In genomic region chr7:2209146-2209960, GRCh38 we compare ENCODE assay signal across 8 cellular contexts. TPM values are rescaled to one million over a fixed set of nuclear protein-coding genes. Genes with fewer than 3 reads are reported as not detected.
A peak's percentile ranks its signal among the peaks of the same experiment; 100 is the strongest.
DNase-seq lines count a peak whose midpoint lies in the region; ATAC-seq and TF ChIP-seq lines count a peak whose summit lies in the region.

No MANE protein-coding gene starts in this region.

- H3K36me3 ChIP-seq in DND-41 (ENCODE audit: insufficient read depth, low read length), result peaks cover 77% of the 10 kb centered on the region

- no peak for TF ChIP-seq POLR2A in lower leg skin (IDR thresholded peaks at IDR 0.05)

- H3K9me3 ChIP-seq in DND-41 (ENCODE audit: insufficient read depth, low read length, severe bottlenecking), result no peaks in the 10 kb centered on the region

- H3K4me1 ChIP-seq in DND-41 (ENCODE audit: insufficient read depth, low read length), result no peaks in the 10 kb centered on the region

- peak; percentile 66 for TF ChIP-seq CTCF in DND-41 (IDR thresholded peaks at IDR 0.05; ENCODE audit: borderline replicate concordance, extremely low read depth, low read length, poor library complexity, severe bottlenecking)
- TF ChIP-seq CTCF in WTC11 (IDR thresholded peaks at IDR 0.05), result peak; percentile 50
- peak; percentile 34 for TF ChIP-seq CTCF in coronary artery (IDR thresholded peaks at IDR 0.05)
- no peak for TF ChIP-seq CTCF in lower leg skin (IDR thresholded peaks at IDR 0.05)

- no peaks in the 10 kb centered on the region for H3K4me1 Mint-ChIP-seq in WTC11

- POLR2A ChIA-PET in WTC11 (lab: Charles Lee), result interaction anchor here (0.6 kb wide), 1 partner anchor 213 kb away, joined by 3 read pairs; no protein-coding TSS in a partner anchor

- H3K27ac ChIP-seq in DND-41 (ENCODE audit: low read length), result no peak overlapping the region
- H3K27ac ChIP-seq in coronary artery, result no peak overlapping the region

- no peaks in the 10 kb centered on the region for H3K27me3 Mint-ChIP-seq in WTC11 (ENCODE audit: low read depth)

- no peak overlapping the region for H3K4me2 ChIP-seq in DND-41 (ENCODE audit: insufficient read depth, low read length)

- ATAC-seq in DND-41 (ENCODE audit: insufficient read depth, low read depth), result peak; percentile 67; the same call in 2 of the 3 replicates
- peak; percentile 73 for ATAC-seq in GM21529 (IDR thresholded peaks at IDR 0.05; ENCODE audit: unreplicated experiment)
- ATAC-seq in WTC11, result peak; percentile 92
- no peak for ATAC-seq in GM18520 (IDR thresholded peaks at IDR 0.05; ENCODE audit: unreplicated experiment)

- no peaks in the 10 kb centered on the region for H3K27me3 ChIP-seq in DND-41 (ENCODE audit: insufficient read depth, low read length, poor library complexity)

- no peak overlapping the region for H3K9ac ChIP-seq in DND-41 (ENCODE audit: low read depth, low read length)

- CTCF ChIA-PET in WTC11 (lab: Charles Lee), result interaction anchor here (0.5 to 2.1 kb wide), 10 partner anchors 9 to 545 kb away, joined by 3 to 10 read pairs (median 6); partner anchors contain the start of gene MAD1L1

- H3K36me3 Mint-ChIP-seq in WTC11, result peaks cover 63% of the 10 kb centered on the region

- intact Hi-C loops in lower leg skin (cut with DNase I; ENCODE audit: low total_unique reads), result no loop called here

- H3K79me2 ChIP-seq in DND-41 (ENCODE audit: insufficient read depth, low read length), result no peaks in the 10 kb centered on the region; the same call in 1 of the 2 replicates

- peaks cover 20% of the 10 kb centered on the region for H4K20me1 ChIP-seq in DND-41 (ENCODE audit: insufficient read depth, low read length)

- DNase-seq in DND-41, result peak; percentile 42
- DNase-seq in MV-4-11 (lab: John Stamatoyannopoulos, UW), result peak; percentile 28
- peak; percentile 86 for DNase-seq in WTC11 (ENCODE audit: low spot score)
- no peak for DNase-seq in coronary artery (ENCODE audit: low spot score)
- peak; percentile 37 to 92 for DNase-seq in lower leg skin (ENCODE audit: low spot score in 2 of 2)
- DNase-seq in stimulated activated CD8-positive, alpha-beta memory T cell treated with anti-CD3 and anti-CD28 coated beads, Interleukin-2, amount 100 ng/mL, for 48 hours (ENCODE audit: low read depth in 2 of 2), result peak; percentile 35 to 43

- H3K27ac Mint-ChIP-seq in WTC11, result peak overlapping the region; percentile 81

- peaks cover 6% of the 10 kb centered on the region for H3K9me3 Mint-ChIP-seq in WTC11

- no peak overlapping the region for H3K4me3 Mint-ChIP-seq in WTC11

- 62 to 70% methylated on average over 16 of the region's 21 CpGs for WGBS in lower leg skin, 2 donors

- no peak overlapping the region for H2AFZ ChIP-seq in DND-41 (ENCODE audit: low read depth, low read length)

- H3K4me3 ChIP-seq in DND-41 (ENCODE audit: low read depth in 1 of 2, low read length in 2 of 2) (no peak overlapping the region), coronary artery (no peak overlapping the region), lower leg skin (ENCODE audit: low read depth, poor library complexity, severe bottlenecking) (no peak overlapping the region)

TF ChIP-seq in WTC11, 78 proteins besides CTCF, POLR2A, EP300 and RAD21:
- no peak for TF ChIP-seq SMAD4 (CRISPR knock-in tag; IDR thresholded peaks at IDR 0.05)
- 0 out of 2 replicates have a peak, but pooled peaks have one; percentile 38 for TF ChIP-seq FOXP1 (CRISPR knock-in tag; IDR thresholded peaks at IDR 0.05; ENCODE audit: borderline replicate concordance)

RNA-seq across cellular contexts. Expression of gene MAD1L1, which starts 23.4 kb away (rescaled TPM):
- 43.8 to 47.8 TPM (median 46.7 TPM) in 3 replicates for total RNA-seq in WTC11 (2021)
- total RNA-seq in lower leg skin, result 10 to 100 TPM; 37.7 to 77.8 (median 59.4) TPM

RNA-seq across cellular contexts. Expression of gene MRM2, which starts 32.7 kb away (rescaled TPM):
- total RNA-seq in WTC11 (2021) (33.6 to 38.9 TPM (median 34.7 TPM) in 3 replicates), lower leg skin (10 to 100 TPM; 17.6 to 26.1 (median 23.9) TPM)

RNA-seq across cellular contexts. Expression of gene NUDT1, which starts 32.7 kb away (rescaled TPM):
- total RNA-seq in WTC11 (2021), result 100 to 108 TPM (median 102 TPM) in 3 replicates
- total RNA-seq in lower leg skin, result 10 to 100 TPM; 33.2 to 43.1 (median 35.8) TPM

Comparison
In these comparisons a context has a peak if more than half of its experiments do, and no peak if none do; other contexts are left out.
1. CTCF ChIP-seq: peak in DND-41 (single experiment), WTC11 (single experiment) and coronary artery (single experiment); none in lower leg skin (0 of 3).